Comparison of ENCODE assay signal across 21 cellular contexts in genomic region chr15:46938169-46938568, GRCh38.
"Had no signal": no experiment of that assay in that cellular context is flagged by ENCODE, and none has a peak within 500 bp of the region (broad histone marks: within the 10 kb centered on the region; RNA-seq: fewer than 3 reads in every experiment).

No MANE protein-coding gene starts in this region.

- H3K9me3 ChIP-seq: SJCRH30 had no signal

- H3K4me1 ChIP-seq: SJCRH30 had no signal

- H3K36me3 ChIP-seq: SJCRH30 had no signal

- H3K4me3 ChIP-seq: SJCRH30 had no signal

- DNase-seq: KBM-7, NCI-H1092, NCI-H1105 treated with DMSO at 0.1 percent for 48 hours, NCI-H1417 treated with DMSO at 0.1 percent for 48 hours, NCI-H146, NCI-H1694 treated with DMSO at 0.1 percent for 48 hours, NCI-H1930, NCI-H2081 treated with DMSO at 0.1 percent for 48 hours, NCI-H2171, NCI-H345, NCI-H446 treated with DMSO at 0.1 percent for 48 hours, NCI-H510A treated with DMSO at 0.1 percent for 48 hours, NCI-H526, PC-3, SHP77 treated with DMSO at 0.1 percent for 48 hours, SJCRH30, T-helper 1 cell had no signal

- H3K27me3 ChIP-seq: SJCRH30 had no signal

- H3K27ac ChIP-seq: RWPE1, SJCRH30 had no signal

- ATAC-seq: Panc1, PC-3, Right ventricle myocardium inferior, SK-N-SH treated with all-trans-retinoic acid at 6 μM for 48 hours had no signal
